Comparison of ENCODE assay signal across 15 cellular contexts in genomic region chr16:88356124-88356726, GRCh38. TPM values are rescaled to one million over a fixed set of nuclear protein-coding genes. Genes with fewer than 3 reads are reported as not detected.
DNase-seq lines count a peak whose midpoint lies in the region; ATAC-seq and TF ChIP-seq lines count a peak whose summit lies in the region.
"Had no signal": no experiment of that assay in that cellular context is flagged by ENCODE, and none has a peak within 500 bp of the region (broad histone marks: within the 10 kb centered on the region; RNA-seq: fewer than 3 reads in every experiment).

No MANE protein-coding gene starts in this region.

- no peak for TF ChIP-seq EP300 in sigmoid colon (IDR thresholded peaks at IDR 0.05)

- no peak overlapping the region for H3K4me3 ChIP-seq in sigmoid colon
- H3K4me3 ChIP-seq: HAP-1 had no signal

- WGBS in sigmoid colon, 2 donors, result 46 to 77% methylated on average over 15 of the region's 15 CpGs

- TF ChIP-seq CTCF in CD14-positive monocyte (IDR thresholded peaks at IDR 0.05), result no peak
- TF ChIP-seq CTCF in chondrocyte (IDR thresholded peaks at IDR 0.05), result no peak
- no peak for TF ChIP-seq CTCF in sigmoid colon (IDR thresholded peaks at IDR 0.05)

- H3K27ac ChIP-seq in sigmoid colon, result no peak overlapping the region
- H3K27ac ChIP-seq: HL-60 had no signal

- H3K27ac Mint-ChIP-seq in CD14-positive monocyte, result no peak overlapping the region
- no peak overlapping the region for H3K27ac Mint-ChIP-seq in chondrocyte (ENCODE audit: unreplicated experiment)
- H3K27ac Mint-ChIP-seq: CD4-positive, alpha-beta T cell had no signal

- H3K36me3 Mint-ChIP-seq in CD14-positive monocyte (no peaks in the 10 kb centered on the region), chondrocyte (ENCODE audit: low read depth) (no peaks in the 10 kb centered on the region)

- H3K4me1 Mint-ChIP-seq in CD14-positive monocyte (no peaks in the 10 kb centered on the region), chondrocyte (ENCODE audit: low read depth) (peaks cover 8% of the 10 kb centered on the region)

- no peaks in the 10 kb centered on the region for H3K27me3 ChIP-seq in sigmoid colon

- ATAC-seq in left lobe of liver (peak; percentile 21), GM18517 (IDR thresholded peaks at IDR 0.05; ENCODE audit: unreplicated experiment) (no peak)

- H3K9me3 Mint-ChIP-seq in CD14-positive monocyte (no peaks in the 10 kb centered on the region), chondrocyte (ENCODE audit: low read depth) (no peaks in the 10 kb centered on the region)
- H3K9me3 Mint-ChIP-seq: CD4-positive, alpha-beta T cell had no signal

- intact Hi-C loops in CD14-positive monocyte (cut with micrococcal nuclease) (no loop called here), sigmoid colon (cut with DNase I) (no loop called here)

- H3K27me3 Mint-ChIP-seq in CD14-positive monocyte (ENCODE audit: low read depth in 3 of 3) (peaks cover 0 to 9% (median 7%) of the 10 kb centered on the region in 3 donors), chondrocyte (ENCODE audit: low read depth) (peaks cover 4% of the 10 kb centered on the region)

- H3K36me3 ChIP-seq in sigmoid colon, result no peaks in the 10 kb centered on the region
- H3K36me3 ChIP-seq: HAP-1 had no signal

- no peaks in the 10 kb centered on the region for H3K4me1 ChIP-seq in sigmoid colon
- H3K4me1 ChIP-seq: HAP-1 had no signal

- H3K9me3 ChIP-seq in sigmoid colon, result peaks cover 0 to 2% (median 0%) of the 10 kb centered on the region in 4 donors
- H3K9me3 ChIP-seq: HAP-1 had no signal

- TF ChIP-seq POLR2A in sigmoid colon (IDR thresholded peaks at IDR 0.05), result no peak

- no peak overlapping the region for H3K4me3 Mint-ChIP-seq in CD14-positive monocyte
- H3K4me3 Mint-ChIP-seq in chondrocyte (ENCODE audit: unreplicated experiment), result no peak overlapping the region
- H3K4me3 Mint-ChIP-seq: CD4-positive, alpha-beta T cell had no signal

- DNase-seq in CD14-positive monocyte (ENCODE audit: low spot score), result peak; percentile 38
- DNase-seq in chondrocyte (ENCODE audit: low spot score), result peak; percentile 79
- no peak for DNase-seq in left lobe of liver (ENCODE audit: low spot score)
- peak; percentile 24 for DNase-seq in sigmoid colon
- DNase-seq in AG08395 (ENCODE audit: low spot score), result no peak
- no peak for DNase-seq in NCI-H1436 treated with DMSO at 0.1 percent for 48 hours (lab: John Stamatoyannopoulos, UW)
- DNase-seq: CD4-positive, alpha-beta T cell; DMS53; NCI-H1417; NCI-H1930; NCI-H446 treated with DMSO at 0.1 percent for 48 hours; NK-92 treated with Interleukin-12 subunit alpha and Interleukin-12 subunit beta, amount 100 ng/mL, for 24 hours had no signal

RNA-seq across cellular contexts. Expression of gene ZNF469, which starts 26.5 kb away (rescaled TPM):
- polyA plus RNA-seq in CD14-positive monocyte (under 1 TPM; 0.02 to 0.10 TPM), sigmoid colon (under 1 TPM; under 0.01 to 0.61 (median under 0.01) TPM)
- total RNA-seq in chondrocyte (19.0 to 62.8 TPM (median 60.5 TPM) in 3 replicates), left lobe of liver (0.38 TPM), sigmoid colon (1 to 10 TPM in 1 of 4 donors, under 1 TPM in 3; 0.33 to 1.7 (median 0.52) TPM)

Comparison
In these comparisons a context has a peak if more than half of its experiments do, and no peak if none do; other contexts are left out.
1. DNase-seq: peak in CD14-positive monocyte (single experiment), chondrocyte (single experiment) and sigmoid colon (single experiment); none in left lobe of liver (single experiment), AG08395 (single experiment) and NCI-H1436 treated with DMSO at 0.1 percent for 48 hours (single experiment).